9 cellular contexts compared by ENCODE assay signal in genomic region chr6:170265655-170266054, GRCh38. TPM values are rescaled to one million over a fixed set of nuclear protein-coding genes. Genes with fewer than 3 reads are reported as not detected.
DNase-seq lines count a peak whose midpoint lies in the region; ATAC-seq and TF ChIP-seq lines count a peak whose summit lies in the region.
"Had no signal": no experiment of that assay in that cellular context is flagged by ENCODE, and none has a peak within 500 bp of the region (broad histone marks: within the 10 kb centered on the region; RNA-seq: fewer than 3 reads in every experiment).

No MANE protein-coding gene starts in this region.

- H3K4me1 ChIP-seq in skeletal muscle satellite cell (ENCODE audit: control insufficient read depth, insufficient read depth, low read length) (peaks cover 24% of the 10 kb centered on the region), testis (peaks cover 7% of the 10 kb centered on the region)

- TF ChIP-seq CTCF in LNCAP (IDR thresholded peaks at IDR 0.05), result peak; percentile 38; the same call in 1 of the 2 replicates
- no peak for TF ChIP-seq CTCF in testis (IDR thresholded peaks at IDR 0.05)

- H3K9me3 ChIP-seq in skeletal muscle satellite cell (replicated peaks; ENCODE audit: low read length), result no peaks in the 10 kb centered on the region
- H3K9me3 ChIP-seq in testis, result no peaks in the 10 kb centered on the region

- peak in 43 of 56 donors; percentile 29 to 86 (median 61) for DNase-seq in amygdala (lab: John Stamatoyannopoulos, UW)
- no peak for DNase-seq in effector CD8-positive, alpha-beta T cell (lab: John Stamatoyannopoulos, UW)
- no peak for DNase-seq in T1000 (lab: John Stamatoyannopoulos, UW)
- no peak for DNase-seq in testis

- intact Hi-C loops in testis (cut with DNase I; ENCODE audit: low total_unique reads), result no loop called here

- no peak for ATAC-seq in HG03521 (IDR thresholded peaks at IDR 0.05; ENCODE audit: unreplicated experiment)
- ATAC-seq: activated naive CD4-positive, alpha-beta T cell treated with anti-CD3 and anti-CD28 coated beads, Interleukin-2, amount 50 U/mL, for 72 hours had no signal

- no peak for TF ChIP-seq POLR2A in testis (IDR thresholded peaks at IDR 0.05)

- H3K36me3 ChIP-seq in skeletal muscle satellite cell (ENCODE audit: insufficient read depth, low read length), result no peaks in the 10 kb centered on the region
- no peaks in the 10 kb centered on the region for H3K36me3 ChIP-seq in testis (ENCODE audit: low read depth, missing control alignments)

- no peaks in the 10 kb centered on the region for H3K27me3 ChIP-seq in layer of hippocampus (ENCODE audit: control insufficient read depth, insufficient read depth, low read length)
- peaks cover 10% of the 10 kb centered on the region for H3K27me3 ChIP-seq in skeletal muscle satellite cell (ENCODE audit: control insufficient read depth, insufficient read depth, low read length)
- no peaks in the 10 kb centered on the region for H3K27me3 ChIP-seq in testis

- H3K27ac ChIP-seq in layer of hippocampus (ENCODE audit: low read depth, low read length) (peak overlapping the region; percentile 77), testis (no peak overlapping the region)

- H3K4me3 ChIP-seq in skeletal muscle satellite cell (ENCODE audit: low read length) (peak overlapping the region; percentile 56), testis (no peak overlapping the region)

- H3K9ac ChIP-seq in skeletal muscle satellite cell (ENCODE audit: low read depth, low read length), result no peak overlapping the region

- H3K4me2 ChIP-seq in skeletal muscle satellite cell (ENCODE audit: low read length), result peak overlapping the region; percentile 68

- WGBS in testis, 2 donors, result 85 to 89% methylated on average over 22 of the region's 22 CpGs

RNA-seq across cellular contexts. Expression of gene DLL1, which starts 25.2 kb away (rescaled TPM):
- total RNA-seq in skeletal muscle satellite cell (2012; rRNA removed), result 0.25 and 1.3 TPM in 2 replicates
- total RNA-seq in testis, result 1 to 10 TPM; 4.6 to 5.5 TPM
- 2.8 TPM for polyA plus RNA-seq in testis (ENCODE audit: insufficient read depth, low read depth, low replicate concordance)

RNA-seq across cellular contexts. Expression of gene FAM120B, which starts 40.9 kb away (rescaled TPM):
- 13.2 and 13.3 TPM in 2 replicates for total RNA-seq in skeletal muscle satellite cell (2012; rRNA removed)
- 10 to 100 TPM; 40.6 to 62.2 TPM for total RNA-seq in testis
- polyA plus RNA-seq in testis (ENCODE audit: insufficient read depth, low read depth, low replicate concordance), result 33.8 TPM

Comparison
In these comparisons a context has a peak if more than half of its experiments do, and no peak if none do; other contexts are left out.
1. DNase-seq: peak in amygdala (43 of 56); none in effector CD8-positive, alpha-beta T cell (single experiment), T1000 (single experiment) and testis (single experiment).